8 cellular contexts compared by ENCODE assay signal in genomic region chr6:109690373-109690739, GRCh38. TPM values are rescaled to one million over a fixed set of nuclear protein-coding genes. Genes with fewer than 3 reads are reported as not detected.
A peak's percentile ranks its signal among the peaks of the same experiment; 100 is the strongest.
DNase-seq lines count a peak whose midpoint lies in the region; ATAC-seq, FAIRE-seq and TF ChIP-seq lines count a peak whose summit lies in the region.

No MANE protein-coding gene starts in this region.

- no peaks in the 10 kb centered on the region for H4K20me1 ChIP-seq in GM12878 (ENCODE audit: control insufficient read depth, insufficient read depth)

- peaks cover 5% of the 10 kb centered on the region for H3K4me1 ChIP-seq in GM12878 (ENCODE audit: control insufficient read depth, insufficient read depth, low read length)
- H3K4me1 ChIP-seq in spleen: peaks cover 14 to 50% (median 34%) of the 10 kb centered on the region in 6 donors

- H3K9me3 ChIP-seq in GM12878 (replicated peaks; ENCODE audit: control insufficient read depth, insufficient read depth, low read length): no peaks in the 10 kb centered on the region
- H3K9me3 ChIP-seq in spleen: no peaks in the 10 kb centered on the region

- TF ChIP-seq EP300 in GM12878 (IDR thresholded peaks at IDR 0.05; ENCODE audit: borderline replicate concordance in 1 of 2, control insufficient read depth in 1 of 2, low read depth in 2 of 2, low read length in 2 of 2): no peak

- no peak overlapping the region for H3K27ac ChIP-seq in GM12878 (ENCODE audit: control insufficient read depth, insufficient read depth)
- H3K27ac ChIP-seq in spleen: peak overlapping the region; percentile 70 to 92 (median 89)

- DNase-seq in DMS79 treated with DMSO at 0.1 percent for 48 hours (lab: John Stamatoyannopoulos, UW): peak; percentile 74
- DNase-seq in Kasumi-1 (lab: John Stamatoyannopoulos, UW): peak; percentile 35 to 38
- peak; percentile 43 for DNase-seq in T-helper 22 cell (ENCODE audit: low read depth)
- no peak for DNase-seq in GM12878 (ENCODE audit: low read depth, low spot score)
- peak; percentile 82 for DNase-seq in iPS-NIHi7 (ENCODE audit: extremely low spot score)
- peak; percentile 94 for DNase-seq in spleen
- no peak for DNase-seq in NCI-H1694 (lab: John Stamatoyannopoulos, UW)

- H3K27me3 ChIP-seq in GM12878 (replicated peaks in 1 of 2; ENCODE audit: control insufficient read depth in 2 of 2, insufficient read depth in 2 of 2, low read length in 1 of 2) (no peaks in the 10 kb centered on the region), spleen (replicated peaks in 1 of 7) (no peaks in the 10 kb centered on the region)

- RAD21 ChIA-PET in GM12878 (lab: Charles Lee; ENCODE audit: unreplicated experiment): interaction anchor here (2.0 kb wide), 1 partner anchor 349 kb away, joined by 13 read pairs; no protein-coding TSS in a partner anchor

- H3K4me3 ChIP-seq in GM12878: peak overlapping the region; percentile 91
- peak overlapping the region; percentile 67 to 100 (median 88) for H3K4me3 ChIP-seq in spleen

- POLR2A ChIA-PET in GM12878 (lab: Charles Lee): interaction anchor here (1.2 kb wide), 1 partner anchor 250 kb away, joined by 3 read pairs; the partner anchor contains the start of genes PPIL6 and SMPD2

- WGBS in GM12878 (ENCODE audit: insufficient coverage, insufficient replicate concordance, low lambda C conversion rate, missing lambda C conversion rate): under 1% methylated on average over 24 of the region's 24 CpGs
- 0 to 2% (median 1%) methylated on average over 24 of the region's 24 CpGs for WGBS in spleen, 5 donors

- intact Hi-C loops in GM12878 (cut with micrococcal nuclease; ENCODE audit: unreplicated experiment): loop anchor here (5.0 to 10.0 kb wide), 2 partner anchors 93 to 494 kb away; partner anchors contain the start of gene CDC40
- intact Hi-C loops in spleen (cut with DNase I; ENCODE audit: low total_unique reads): no loop called here

- ATAC-seq in GM21717 (IDR thresholded peaks at IDR 0.05; ENCODE audit: unreplicated experiment): peak; percentile 42
- ATAC-seq in GM12878: peak; percentile 71

- H3K4me2 ChIP-seq in GM12878 (ENCODE audit: control insufficient read depth, insufficient read depth): peak overlapping the region; percentile 66

- H3K9ac ChIP-seq in GM12878 (ENCODE audit: control insufficient read depth, insufficient read depth, low read length): peak overlapping the region; percentile 72

- SMC1A ChIA-PET in GM12878 (lab: Charles Lee; ENCODE audit: uncharacterized antibody, unreplicated experiment): interaction anchor here (1.5 to 5.0 kb wide), 3 partner anchors 11 to 349 kb away, joined by 4 to 35 read pairs (median 6); no protein-coding TSS in a partner anchor

- TF ChIP-seq POLR2A in GM12878 (IDR thresholded peaks at IDR 0.05; ENCODE audit: low read depth, low read length): no peak
- TF ChIP-seq POLR2A in spleen (IDR thresholded peaks at IDR 0.05): no peak

- H2AFZ ChIP-seq in GM12878 (ENCODE audit: control insufficient read depth, low read depth, low read length): peak overlapping the region; percentile 99

- no TSS peak for BruUV-seq in GM12878 (replicated peaks; lab: Mats Ljungman, UMichigan)

- in situ Hi-C loops in GM12878 (cut with MboI): loop anchor here (10.0 kb wide), 1 partner anchor 166 kb away; no protein-coding TSS in a partner anchor

- no peaks in the 10 kb centered on the region for H3K36me3 ChIP-seq in GM12878 (ENCODE audit: control insufficient read depth in 2 of 2, insufficient read depth in 2 of 2, low read length in 1 of 2)
- peaks cover 0 to 3% (median 0%) of the 10 kb centered on the region in 6 donors for H3K36me3 ChIP-seq in spleen

- H3K79me2 ChIP-seq in GM12878 (ENCODE audit: control insufficient read depth, insufficient read depth, low read length): peaks cover 8% of the 10 kb centered on the region

- TF ChIP-seq RAD21 in GM12878 (IDR thresholded peaks at IDR 0.05; ENCODE audit: insufficient read depth, low read depth, low read length): no peak

- CTCF ChIA-PET in GM12878 (lab: Yijun Ruan, JAX): interaction anchor here (1.4 to 2.4 kb wide), 2 partner anchors 19 to 349 kb away, joined by 3 to 18 read pairs; no protein-coding TSS in a partner anchor

- FAIRE-seq in GM12878 (lab: Jason Lieb, UNC): no peak

- TF ChIP-seq CTCF in GM12878 (IDR thresholded peaks at IDR 0.05 in 2 of 3, conservative IDR thresholded peaks at IDR 0.05 in 1 of 3; ENCODE audit: control insufficient read depth in 2 of 3, extremely low read depth in 1 of 3, insufficient read depth in 1 of 3, low read depth in 3 of 3, low read length in 3 of 3) (no peak), spleen (IDR thresholded peaks at IDR 0.05 in 8 of 11, conservative IDR thresholded peaks at IDR 0.05 in 3 of 11) (no peak)

TF ChIP-seq in GM12878, 131 proteins besides CTCF, POLR2A, EP300 and RAD21:
- TF ChIP-seq TCF12 (IDR thresholded peaks at IDR 0.05; ENCODE audit: low read depth, low read length): 0 out of 2 replicates have a peak, but pooled peaks have one; percentile 20
- 0 out of 2 replicates have a peak, but pooled peaks have one; percentile 47 for TF ChIP-seq BMI1 (IDR thresholded peaks at IDR 0.05; ENCODE audit: borderline replicate concordance)
- TF ChIP-seq USF2 (IDR thresholded peaks at IDR 0.05; ENCODE audit: borderline replicate concordance, low read depth, low read length): no peak
- peak; percentile 40 for TF ChIP-seq MXI1 (IDR thresholded peaks at IDR 0.05; ENCODE audit: low read depth, low read length)
- TF ChIP-seq MTA3 (IDR thresholded peaks at IDR 0.05; ENCODE audit: borderline replicate concordance, low read length): no peak
- no peak for TF ChIP-seq USF1 (IDR thresholded peaks at IDR 0.05; ENCODE audit: borderline replicate concordance, extremely low read length, insufficient read depth, low read depth, low read length)
- 0 out of 2 replicates have a peak, but pooled peaks have one; percentile 16 for TF ChIP-seq SMAD5 (IDR thresholded peaks at IDR 0.05; ENCODE audit: low read depth)
- TF ChIP-seq MEF2B (IDR thresholded peaks at IDR 0.05; ENCODE audit: partially characterized antibody, poor library complexity, severe bottlenecking): peak; percentile 62

RNA-seq across cellular contexts. Expression of gene AK9, which starts 0.6 kb away (rescaled TPM):
- total RNA-seq in GM12878 (2013; cell fraction: nucleolus; rRNA removed): 9.5 and 12.9 TPM in 2 replicates
- 2.1 and 2.9 TPM in 2 replicates for total RNA-seq in GM12878 (2014; rRNA removed)
- 4.6 and 4.7 TPM in 2 replicates for total RNA-seq in GM12878 (2014; rRNA removed; fragmentation: Illumina TruSeq; extraction: Trizol)
- total RNA-seq in GM12878 (2021): 2.8 and 3.4 TPM in 2 replicates
- 2.9 TPM for polyA plus RNA-seq in GM12878 (2011; ENCODE audit: low read depth)
- polyA plus RNA-seq in GM12878 (2011; rRNA removed): 5.3 and 7.3 TPM in 2 replicates
- 1.2 and 1.6 TPM in 2 replicates for polyA plus RNA-seq in GM12878 (2011; cell fraction: cytosol; rRNA removed)
- 3.4 and 3.8 TPM in 2 replicates for polyA plus RNA-seq in GM12878 (2011; cell fraction: nucleus; rRNA removed)
- polyA plus RNA-seq in GM12878 (2012): 1.9 and 3.9 TPM in 2 replicates
- 3.7 and 4.3 TPM in 2 replicates for polyA plus RNA-seq in GM12878 (2014; fragmentation: Illumina TruSeq; extraction: Trizol)
- 1 to 10 TPM; 4.0 to 5.8 TPM for polyA plus RNA-seq in GM12878 (2014; fragmentation: Nextera tagmentation; extraction: Ambion mirVana)
- 2.2 and 3.6 TPM in 2 replicates for polyA plus RNA-seq in GM12878 (2014; rRNA removed)
- 1 to 10 TPM; 4.5 to 7.4 TPM for polyA plus RNA-seq in GM12878 (2016; fragmentation: Nextera tagmentation; extraction: Ambion mirVana)
- polyA minus RNA-seq in GM12878 (2011; rRNA and poly(A)+ RNA removed): 1.2 and 3.4 TPM in 2 replicates
- 1.2 TPM in 1 of 2 replicates, not detected in the other for polyA minus RNA-seq in GM12878 (2011; cell fraction: cytosol; rRNA and poly(A)+ RNA removed)
- polyA minus RNA-seq in GM12878 (2011; cell fraction: nucleus; rRNA and poly(A)+ RNA removed): 2.0 and 2.5 TPM in 2 replicates
- 10 to 100 TPM in 6 of 7 donors, 1 to 10 TPM in 1; 9.0 to 24.9 (median 13.9) TPM for total RNA-seq in spleen
- 1 to 10 TPM; 3.8 to 4.1 (median 3.9) TPM for polyA plus RNA-seq in spleen

RNA-seq across cellular contexts. Expression of gene FIG4, which starts 0.7 kb away (rescaled TPM):
- total RNA-seq in GM12878 (2013; cell fraction: nucleolus; rRNA removed): 43.1 and 50.0 TPM in 2 replicates
- total RNA-seq in GM12878 (2014; rRNA removed) (9.6 and 11.9 TPM in 2 replicates), GM12878 (2014; rRNA removed; fragmentation: Illumina TruSeq; extraction: Trizol) (12.6 and 13.6 TPM in 2 replicates), GM12878 (2021) (10.6 and 11.2 TPM in 2 replicates), spleen (10 to 100 TPM; 24.4 to 35.1 (median 28.1) TPM)
- 9.7 TPM for polyA plus RNA-seq in GM12878 (2011; ENCODE audit: low read depth)
- polyA plus RNA-seq in GM12878 (2011; rRNA removed) (23.2 and 33.7 TPM in 2 replicates), GM12878 (2014; fragmentation: Illumina TruSeq; extraction: Trizol) (15.6 and 25.9 TPM in 2 replicates), GM12878 (2014; fragmentation: Nextera tagmentation; extraction: Ambion mirVana) (1 to 10 TPM; 3.8 to 4.7 TPM), GM12878 (2014; rRNA removed) (10.0 and 11.0 TPM in 2 replicates), GM12878 (2016; fragmentation: Nextera tagmentation; extraction: Ambion mirVana) (10 to 100 TPM; 13.9 to 14.0 TPM), spleen (10 to 100 TPM; 10.2 to 12.1 (median 11.3) TPM)
- 9.7 and 11.0 TPM in 2 replicates for polyA plus RNA-seq in GM12878 (2011; cell fraction: cytosol; rRNA removed)
- 16.0 and 17.4 TPM in 2 replicates for polyA plus RNA-seq in GM12878 (2011; cell fraction: nucleus; rRNA removed)
- polyA plus RNA-seq in GM12878 (2012): 12.3 and 13.9 TPM in 2 replicates
- 19.2 and 27.2 TPM in 2 replicates for polyA minus RNA-seq in GM12878 (2011; rRNA and poly(A)+ RNA removed)
- polyA minus RNA-seq in GM12878 (2011; cell fraction: cytosol; rRNA and poly(A)+ RNA removed): 7.1 and 9.3 TPM in 2 replicates
- polyA minus RNA-seq in GM12878 (2011; cell fraction: nucleus; rRNA and poly(A)+ RNA removed): 16.4 and 17.8 TPM in 2 replicates

Comparison
In these comparisons a context has a peak if more than half of its experiments do, and no peak if none do; other contexts are left out.
1. DNase-seq: peak in DMS79 treated with DMSO at 0.1 percent for 48 hours (single experiment), Kasumi-1 (2 of 2), T-helper 22 cell (single experiment), iPS-NIHi7 (single experiment) and spleen (single experiment); none in GM12878 (single experiment) and NCI-H1694 (single experiment).